29 cellular contexts compared by ENCODE assay signal in the genomic region with DNA sequence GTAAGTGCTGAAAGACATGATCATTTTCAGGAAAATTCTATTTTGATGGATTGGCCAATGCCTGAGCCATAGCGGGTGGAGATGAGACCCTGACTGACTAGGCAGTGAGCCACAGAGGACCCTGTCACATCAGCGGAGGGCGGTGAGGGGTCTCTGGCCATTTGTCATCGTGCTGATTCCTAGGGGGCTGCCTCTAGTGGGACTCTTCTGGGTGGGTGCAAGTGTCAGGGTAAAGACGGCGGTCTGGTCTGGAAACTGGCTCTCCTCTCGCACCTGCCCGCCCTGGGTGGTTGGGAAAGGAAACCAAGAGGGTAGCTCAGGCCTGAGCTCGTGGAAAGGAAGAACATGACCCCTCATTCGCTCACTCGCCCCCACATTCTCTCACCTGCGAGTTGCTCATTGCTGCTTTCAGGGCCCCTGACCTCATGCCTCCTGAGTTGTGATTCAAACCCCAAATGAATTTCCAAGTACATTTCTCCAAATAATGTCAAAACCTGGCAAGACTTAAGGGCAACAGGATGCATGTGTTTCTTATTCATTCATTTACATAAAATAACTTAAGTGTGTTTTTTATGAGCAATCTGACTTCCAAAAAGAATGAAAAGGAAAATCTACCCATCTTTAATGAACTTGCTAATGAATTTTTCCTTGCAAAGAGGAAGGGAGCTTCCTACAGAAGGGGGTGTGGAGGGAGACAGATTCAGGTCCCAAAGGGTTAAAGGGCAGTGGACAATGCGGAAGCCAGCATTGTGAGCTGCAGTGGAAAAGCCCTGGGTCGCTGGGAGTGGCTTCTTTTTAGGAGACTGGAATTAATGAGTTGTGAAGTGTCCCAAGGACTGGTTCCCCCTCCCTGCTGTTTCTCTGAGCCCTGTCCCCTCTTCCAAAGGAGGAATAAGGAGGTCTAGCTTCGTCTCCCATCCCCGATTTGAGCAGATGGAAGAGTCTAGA. TPM values are rescaled to one million over a fixed set of nuclear protein-coding genes. Genes with fewer than 3 reads are reported as not detected.
DNase-seq lines count a peak whose midpoint lies in the region; ATAC-seq, FAIRE-seq and TF ChIP-seq lines count a peak whose summit lies in the region.
"Had no signal": no experiment of that assay in that cellular context is flagged by ENCODE, and none has a peak within 500 bp of the region (broad histone marks: within the 10 kb centered on the region; RNA-seq: fewer than 3 reads in every experiment).

No MANE protein-coding gene starts in this region.

- BruUV-seq in K562 (replicated peaks; lab: Mats Ljungman, UMichigan), result no TSS peak

- H3K9me1 ChIP-seq in K562 (ENCODE audit: control insufficient read depth, insufficient read depth, low read length), result no peaks in the 10 kb centered on the region

- DNase-seq in HFFc6 (no peak), K562 (ENCODE audit: extremely low read depth in 1 of 4, low spot score in 3 of 4) (no peak), posterior vena cava (ENCODE audit: low spot score) (peak; percentile 66), NCI-H1436 treated with DMSO at 0.1 percent for 48 hours (lab: John Stamatoyannopoulos, UW) (no peak)
- DNase-seq in naive thymus-derived CD4-positive, alpha-beta T cell, result no peak
- no peak for DNase-seq in activated naive CD8-positive, alpha-beta T cell treated with anti-CD3 and anti-CD28 coated beads, Interleukin-2, amount 50 U/mL, for 24 hours
- DNase-seq in activated CD8-positive, alpha-beta memory T cell treated with anti-CD3 and anti-CD28 coated beads for 24 hours, result no peak
- DNase-seq: activated CD4-positive, alpha-beta T cell treated with anti-CD3 and anti-CD28 coated beads, Interleukin-2, amount 50 U/mL, for 48 hours; activated CD4-positive, CD25-positive, alpha-beta regulatory T cell; activated gamma-delta T cell treated with Interleukin-2 at 50 U/mL for 16 hours; amniotic stem cell; CD4-positive, alpha-beta T cell; gastrocnemius medialis; Karpas-422; natural killer cell; NCI-H1048; NCI-H1930; NCI-H345; NCI-H82; stimulated activated naive B cell treated with anti-CD40 and anti-IgM and Interleukin-4, amounts not matched to agents 10 μg/mL and 1 μg/mL and 100 μg/mL, for 72 hours; testis had no signal

- peaks cover 0 to 36% of the 10 kb centered on the region in 2 experiments; a peak in 3 of 5 replicates for H3K4me1 ChIP-seq in K562 (replicated peaks in 1 of 2; ENCODE audit: control insufficient read depth in 2 of 2, insufficient read depth in 2 of 2, low read length in 2 of 2)
- peaks cover 25% of the 10 kb centered on the region; the same call in 1 of the 2 replicates for H3K4me1 ChIP-seq in iPS-20b (ENCODE audit: insufficient read depth, low read length)
- no peaks in the 10 kb centered on the region for H3K4me1 ChIP-seq in naive thymus-derived CD4-positive, alpha-beta T cell (ENCODE audit: control insufficient read depth in 2 of 2, insufficient read depth in 2 of 2, low read length in 2 of 2)
- H3K4me1 ChIP-seq: gastrocnemius medialis, psoas muscle had no signal

- H3K27ac Mint-ChIP-seq in HFFc6, result peak overlapping the region; percentile 52
- no peak overlapping the region for H3K27ac Mint-ChIP-seq in naive thymus-derived CD4-positive, alpha-beta T cell
- no peak overlapping the region for H3K27ac Mint-ChIP-seq in activated naive CD8-positive, alpha-beta T cell treated with anti-CD3 and anti-CD28 coated beads, Interleukin-2, amount 50 U/mL, for 24 hours
- H3K27ac Mint-ChIP-seq: CD4-positive, alpha-beta T cell; dendritic cell treated with granulocyte-macrophage colony-stimulating factor and Interleukin-4, amounts not matched to agents 40 ng/mL and 50 ng/mL, for 4 days; natural killer cell; stimulated activated naive B cell treated with anti-CD40 and anti-IgM and Interleukin-4, amounts not matched to agents 10 μg/mL and 1 μg/mL and 100 μg/mL, for 72 hours had no signal

- peak overlapping the region; percentile 32; the same call in 1 of the 2 replicates for H2AFZ ChIP-seq in K562 (ENCODE audit: low read depth, low read length)

- no peak for TF ChIP-seq CTCF in HFFc6 (IDR thresholded peaks at IDR 0.05)
- no peak for TF ChIP-seq CTCF in K562 (IDR thresholded peaks at IDR 0.05 in 2 of 3, conservative IDR thresholded peaks at IDR 0.05 in 1 of 3; ENCODE audit: insufficient read depth in 2 of 3, low read depth in 1 of 3, low read length in 3 of 3)

- H3K27me3 ChIP-seq in K562 (ENCODE audit: control insufficient read depth in 2 of 2, insufficient read depth in 2 of 2, low read length in 2 of 2) (no peaks in the 10 kb centered on the region), iPS-20b (ENCODE audit: insufficient read depth, low read length) (no peaks in the 10 kb centered on the region; the same call in 1 of the 2 replicates)
- H3K27me3 ChIP-seq in naive thymus-derived CD4-positive, alpha-beta T cell (ENCODE audit: control insufficient read depth in 2 of 2, insufficient read depth in 2 of 2, low read length in 2 of 2), result no peaks in the 10 kb centered on the region
- H3K27me3 ChIP-seq: cardiac muscle cell, gastrocnemius medialis, testis had no signal

- WGBS in K562 (ENCODE audit: insufficient coverage, low coverage, missing lambda C conversion rate), result 55% methylated on average over 8 of the region's 16 CpGs

- no peak for ATAC-seq in K562
- no peak for ATAC-seq in naive thymus-derived CD4-positive, alpha-beta T cell
- no peak for ATAC-seq in activated naive CD8-positive, alpha-beta T cell treated with anti-CD3 and anti-CD28 coated beads, Interleukin-2, amount 50 U/mL, for 24 hours
- ATAC-seq: gastrocnemius medialis; natural killer cell; psoas muscle; stimulated activated naive B cell treated with anti-CD40 and anti-IgM and Interleukin-4, amounts not matched to agents 10 μg/mL and 1 μg/mL and 100 μg/mL, for 72 hours had no signal

- H3K9me3 ChIP-seq in K562 (replicated peaks; ENCODE audit: control insufficient read depth, insufficient read depth, low read depth, low read length) (no peaks in the 10 kb centered on the region), iPS-20b (ENCODE audit: insufficient read depth, low read depth, low read length) (no peaks in the 10 kb centered on the region)
- H3K9me3 ChIP-seq in naive thymus-derived CD4-positive, alpha-beta T cell (ENCODE audit: control insufficient read depth in 2 of 3, low read length in 3 of 3), result no peaks in the 10 kb centered on the region
- H3K9me3 ChIP-seq: gastrocnemius medialis, psoas muscle, testis had no signal

- no peaks in the 10 kb centered on the region; the same call in 1 of the 2 replicates for H4K20me1 ChIP-seq in K562 (replicated peaks; ENCODE audit: control insufficient read depth, insufficient read depth, low read length)

- H3K79me2 ChIP-seq in K562 (ENCODE audit: control insufficient read depth, insufficient read depth, low read length), result no peaks in the 10 kb centered on the region

- intact Hi-C loops in K562 (cut with micrococcal nuclease), result no loop called here
- intact Hi-C loops in posterior vena cava (cut with DNase I), result no loop called here
- intact Hi-C loops in naive thymus-derived CD4-positive, alpha-beta T cell (cut with micrococcal nuclease), result no loop called here

- TF ChIP-seq POLR2A in K562 (conservative IDR thresholded peaks at IDR 0.05), result no peak

- H3K4me3 Mint-ChIP-seq in HFFc6, result no peak overlapping the region
- no peak overlapping the region for H3K4me3 Mint-ChIP-seq in naive thymus-derived CD4-positive, alpha-beta T cell
- no peak overlapping the region for H3K4me3 Mint-ChIP-seq in activated naive CD8-positive, alpha-beta T cell treated with anti-CD3 and anti-CD28 coated beads, Interleukin-2, amount 50 U/mL, for 24 hours
- H3K4me3 Mint-ChIP-seq: CD4-positive, alpha-beta T cell; dendritic cell treated with granulocyte-macrophage colony-stimulating factor and Interleukin-4, amounts not matched to agents 40 ng/mL and 50 ng/mL, for 4 days; natural killer cell; stimulated activated naive B cell treated with anti-CD40 and anti-IgM and Interleukin-4, amounts not matched to agents 10 μg/mL and 1 μg/mL and 100 μg/mL, for 72 hours had no signal

- H3K4me2 ChIP-seq in K562 (ENCODE audit: insufficient read depth, low read length), result no peak overlapping the region

- in situ Hi-C loops in K562 (cut with MboI), result no loop called here

- POLR2A ChIA-PET in K562 (lab: Yijun Ruan, JAX), result no interaction called here
- POLR2A ChIA-PET in naive thymus-derived CD4-positive, alpha-beta T cell (lab: Charles Lee), result no interaction called here

- TF ChIP-seq EP300 in K562 (IDR thresholded peaks at IDR 0.05; ENCODE audit: low read length), result no peak

- H3K36me3 ChIP-seq in K562 (ENCODE audit: control insufficient read depth, insufficient read depth, low read length) (no peaks in the 10 kb centered on the region), iPS-20b (ENCODE audit: insufficient read depth, low read depth, low read length) (no peaks in the 10 kb centered on the region)
- no peaks in the 10 kb centered on the region for H3K36me3 ChIP-seq in naive thymus-derived CD4-positive, alpha-beta T cell (ENCODE audit: control insufficient read depth in 2 of 3, insufficient read depth in 3 of 3, low read length in 3 of 3)
- H3K36me3 ChIP-seq: cardiac muscle cell, gastrocnemius medialis had no signal

- H3K9me3 Mint-ChIP-seq in HFFc6, result no peaks in the 10 kb centered on the region
- H3K9me3 Mint-ChIP-seq in naive thymus-derived CD4-positive, alpha-beta T cell, result peaks cover 0 to 2% (median 0%) of the 10 kb centered on the region in 11 donors
- H3K9me3 Mint-ChIP-seq in activated naive CD8-positive, alpha-beta T cell treated with anti-CD3 and anti-CD28 coated beads, Interleukin-2, amount 50 U/mL, for 24 hours, result no peaks in the 10 kb centered on the region
- H3K9me3 Mint-ChIP-seq: CD4-positive, alpha-beta T cell; dendritic cell treated with granulocyte-macrophage colony-stimulating factor and Interleukin-4, amounts not matched to agents 40 ng/mL and 50 ng/mL, for 4 days; natural killer cell; stimulated activated naive B cell treated with anti-CD40 and anti-IgM and Interleukin-4, amounts not matched to agents 10 μg/mL and 1 μg/mL and 100 μg/mL, for 72 hours had no signal

- CTCF ChIA-PET in K562 (lab: Yijun Ruan, JAX; ENCODE audit: low intra/inter-chr PET ratio), result no interaction called here
- CTCF ChIA-PET in naive thymus-derived CD4-positive, alpha-beta T cell (lab: Charles Lee), result no interaction called here

- H3K36me3 Mint-ChIP-seq in HFFc6 (ENCODE audit: low read depth), result peaks cover 13% of the 10 kb centered on the region
- no peaks in the 10 kb centered on the region for H3K36me3 Mint-ChIP-seq in naive thymus-derived CD4-positive, alpha-beta T cell
- no peaks in the 10 kb centered on the region for H3K36me3 Mint-ChIP-seq in activated naive CD8-positive, alpha-beta T cell treated with anti-CD3 and anti-CD28 coated beads, Interleukin-2, amount 50 U/mL, for 24 hours (ENCODE audit: low read depth)
- H3K36me3 Mint-ChIP-seq: natural killer cell; stimulated activated naive B cell treated with anti-CD40 and anti-IgM and Interleukin-4, amounts not matched to agents 10 μg/mL and 1 μg/mL and 100 μg/mL, for 72 hours had no signal

- H3K9ac ChIP-seq in K562 (ENCODE audit: insufficient read depth in 1 of 2, low read depth in 2 of 2, low read length in 2 of 2) (no peak overlapping the region; a peak in 1 of 4 replicates), iPS-20b (ENCODE audit: low read depth, low read length) (peak overlapping the region; percentile 19; the same call in 1 of the 2 replicates)

- H3K4me1 Mint-ChIP-seq in HFFc6 (ENCODE audit: low read depth), result peaks cover 48% of the 10 kb centered on the region
- peaks cover 0 to 5% (median 0%) of the 10 kb centered on the region in 7 donors for H3K4me1 Mint-ChIP-seq in naive thymus-derived CD4-positive, alpha-beta T cell
- peaks cover 3% of the 10 kb centered on the region for H3K4me1 Mint-ChIP-seq in activated naive CD8-positive, alpha-beta T cell treated with anti-CD3 and anti-CD28 coated beads, Interleukin-2, amount 50 U/mL, for 24 hours
- H3K4me1 Mint-ChIP-seq: natural killer cell; stimulated activated naive B cell treated with anti-CD40 and anti-IgM and Interleukin-4, amounts not matched to agents 10 μg/mL and 1 μg/mL and 100 μg/mL, for 72 hours had no signal

- H3K4me3 ChIP-seq in K562 (no peak overlapping the region), iPS-20b (ENCODE audit: low read length) (no peak overlapping the region)
- H3K4me3 ChIP-seq in naive thymus-derived CD4-positive, alpha-beta T cell (ENCODE audit: low read length), result no peak overlapping the region
- H3K4me3 ChIP-seq: cardiac muscle cell, gastrocnemius medialis, psoas muscle, skin epidermis, testis had no signal

- peaks cover 47% of the 10 kb centered on the region for H3K27me3 Mint-ChIP-seq in HFFc6 (ENCODE audit: insufficient read depth)
- H3K27me3 Mint-ChIP-seq in naive thymus-derived CD4-positive, alpha-beta T cell, result peaks cover 0 to 23% (median 3%) of the 10 kb centered on the region in 5 donors
- H3K27me3 Mint-ChIP-seq in activated naive CD8-positive, alpha-beta T cell treated with anti-CD3 and anti-CD28 coated beads, Interleukin-2, amount 50 U/mL, for 24 hours, result no peaks in the 10 kb centered on the region
- H3K27me3 Mint-ChIP-seq: CD4-positive, alpha-beta T cell; dendritic cell treated with granulocyte-macrophage colony-stimulating factor and Interleukin-4, amounts not matched to agents 40 ng/mL and 50 ng/mL, for 4 days had no signal

- TF ChIP-seq RAD21 in K562 (CRISPR knock-in tag; conservative IDR thresholded peaks at IDR 0.05 in 1 of 2, IDR thresholded peaks at IDR 0.05 in 1 of 2), result no peak

- H3K27ac ChIP-seq in K562 (ENCODE audit: extremely low read depth, low read depth, low read length) (no peak overlapping the region), iPS-20b (ENCODE audit: low read length) (no peak overlapping the region)
- H3K27ac ChIP-seq in naive thymus-derived CD4-positive, alpha-beta T cell (ENCODE audit: low read depth, low read length), result no peak overlapping the region
- H3K27ac ChIP-seq: cardiac muscle cell, epithelial cell of prostate, gastrocnemius medialis, psoas muscle, testis had no signal

- no peak for FAIRE-seq in K562 (lab: Jason Lieb, UNC)

RNA-seq across cellular contexts. Expression of a gene that starts 12.8 kb away (rescaled TPM):
- total RNA-seq in HFFc6 (2021; fragmentation: NEBNext Ultra II Directional; extraction: Animal tissue kit (Norgen Biotek cat#: 25700)), result 100 to 1,000 TPM; 151 to 262 (median 250) TPM
- total RNA-seq in K562 (2011; cell fraction: chromatin; rRNA removed; ENCODE audit: low replicate concordance), result 6.3 and 7.3 TPM in 2 replicates
- 3.7 TPM in 2 replicates for total RNA-seq in K562 (2011; cell fraction: nucleolus; rRNA removed)
- total RNA-seq in K562 (2011; cell fraction: nucleoplasm; rRNA removed), result 5.4 and 7.5 TPM in 2 replicates
- total RNA-seq in K562 (2014; rRNA removed), result 0.37 and 0.77 TPM in 2 replicates
- 0.69 and 1.1 TPM in 2 replicates for total RNA-seq in K562 (2014; rRNA removed; fragmentation: Illumina TruSeq; extraction: Trizol)
- total RNA-seq in K562 (2015; rRNA removed; fragmentation: Illumina TruSeq; extraction: Trizol), result 0.83 and 1.3 TPM in 2 replicates
- total RNA-seq in K562 (2021), result 2.7 and 3.8 TPM in 2 replicates
- polyA plus RNA-seq in K562 (2011; rRNA removed), result 0.05 TPM in 1 of 2 replicates, not detected in the other
- 0.06 and 0.09 TPM in 2 replicates for polyA plus RNA-seq in K562 (2011; cell fraction: cytosol; rRNA removed)
- polyA plus RNA-seq in K562 (2011; cell fraction: nucleus; rRNA removed), result 0.04 and 0.36 TPM in 2 replicates
- polyA plus RNA-seq in K562 (2012), result 2.7 and 17.3 TPM in 2 replicates
- 2.4 TPM in 2 replicates for polyA plus RNA-seq in K562 (2014; fragmentation: Illumina TruSeq; extraction: Trizol)
- polyA plus RNA-seq in K562 (2014; fragmentation: Nextera tagmentation; extraction: Ambion mirVana), result under 1 TPM; 0.10 to 0.15 TPM
- 3.9 and 5.3 TPM in 2 replicates for polyA plus RNA-seq in K562 (2014; rRNA removed)
- polyA minus RNA-seq in K562 (2011; rRNA and poly(A)+ RNA removed), result not detected in 2 replicates
- not detected in 2 replicates for polyA minus RNA-seq in K562 (2011; cell fraction: cytosol; rRNA and poly(A)+ RNA removed)
- polyA minus RNA-seq in K562 (2011; cell fraction: nucleus; rRNA and poly(A)+ RNA removed), result not detected in 2 replicates
- total RNA-seq in posterior vena cava, result 10 to 100 TPM; 56.2 to 99.4 TPM
- total RNA-seq in naive thymus-derived CD4-positive, alpha-beta T cell, result 1 to 10 TPM in 1 of 5 experiments, under 1 TPM in 1, not detected in 3; 0.80 to 2.4 TPM
- not detected for polyA plus RNA-seq in naive thymus-derived CD4-positive, alpha-beta T cell
- total RNA-seq: cardiac muscle cell; CD4-positive, alpha-beta T cell; H4; OCI-LY7 had no signal
- polyA plus RNA-seq: cardiac muscle cell had no signal

Comparison
In these comparisons a context has a peak if more than half of its experiments do, and no peak if none do; other contexts are left out.
1. RNA of a gene that starts 12.8 kb away (total RNA-seq): 151 to 262 TPM in HFFc6 and 56.2 to 99.4 TPM in posterior vena cava; 0.37 to 7.5 TPM in K562 and 0.80 to 2.4 TPM in naive thymus-derived CD4-positive, alpha-beta T cell; every median in the first group is over 4 times any median in the second.